ENCODE assay signal across 16 cellular contexts in the genomic region with DNA sequence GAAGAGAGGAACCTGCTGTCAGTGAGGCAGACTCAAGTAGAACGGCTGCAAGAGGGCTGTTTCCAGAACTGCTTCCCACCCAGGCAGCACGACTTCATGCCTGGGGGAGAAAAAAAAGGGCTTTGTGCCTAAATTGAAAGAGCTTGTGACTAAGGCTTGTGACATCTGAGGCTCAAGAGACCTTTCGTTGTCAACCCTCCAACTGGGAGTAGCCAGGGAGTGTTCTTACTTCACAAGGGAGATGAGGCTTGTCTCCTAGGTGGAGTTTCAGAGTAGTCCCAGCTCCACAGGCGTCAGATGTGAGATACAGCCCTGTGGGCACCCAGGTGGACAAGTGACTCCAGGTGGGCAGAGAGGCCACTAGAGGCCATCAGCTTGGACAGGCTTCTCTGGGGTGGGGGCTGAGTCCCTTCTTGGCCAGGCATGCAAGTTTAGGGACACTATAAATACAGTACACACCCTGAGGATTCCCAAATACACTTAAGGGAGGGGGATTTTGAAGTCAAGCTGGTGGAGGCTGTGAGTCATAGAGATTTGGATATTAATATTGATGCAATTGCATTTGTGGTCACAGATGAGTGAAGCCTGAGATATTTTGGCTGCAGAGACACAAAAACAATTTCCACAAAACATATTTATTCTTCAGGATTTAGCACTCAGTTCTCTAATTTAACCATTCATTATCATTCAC. TPM values are rescaled to one million over a fixed set of nuclear protein-coding genes. Genes with fewer than 3 reads are reported as not detected.
DNase-seq lines count a peak whose midpoint lies in the region; TF ChIP-seq lines count a peak whose summit lies in the region.
"Had no signal": no experiment of that assay in that cellular context is flagged by ENCODE, and none has a peak within 500 bp of the region (broad histone marks: within the 10 kb centered on the region; RNA-seq: fewer than 3 reads in every experiment).

No MANE protein-coding gene starts in this region.

- no peaks in the 10 kb centered on the region for H3K27me3 ChIP-seq in PC-9 (ENCODE audit: insufficient read depth, low read depth)
- H3K27me3 ChIP-seq in neuronal stem cell (ENCODE audit: control insufficient read depth in 3 of 3, insufficient read depth in 3 of 3, low read depth in 1 of 3, low read length in 3 of 3): peaks cover 0 to 33% (median 0%) of the 10 kb centered on the region in 3 experiments
- no peaks in the 10 kb centered on the region for H3K27me3 ChIP-seq in dorsolateral prefrontal cortex
- no peaks in the 10 kb centered on the region for H3K27me3 ChIP-seq in stomach
- H3K27me3 ChIP-seq: upper lobe of left lung had no signal

- H3K4ac ChIP-seq in neuronal stem cell (ENCODE audit: low read length): no peak overlapping the region

- no peaks in the 10 kb centered on the region; the same call in 1 of the 2 replicates for H3K9me3 ChIP-seq in PC-9 (ENCODE audit: insufficient read depth, low read depth)
- H3K9me3 ChIP-seq in neuronal stem cell (replicated peaks in 1 of 2; ENCODE audit: control insufficient read depth in 2 of 2, insufficient read depth in 1 of 2, low read depth in 1 of 2, low read length in 2 of 2): peaks cover 0 to 1% of the 10 kb centered on the region in 2 donors
- no peaks in the 10 kb centered on the region for H3K9me3 ChIP-seq in stomach
- H3K9me3 ChIP-seq: upper lobe of left lung had no signal

- no peak overlapping the region for H4K8ac ChIP-seq in neuronal stem cell (ENCODE audit: low read depth, low read length)

- H3K36me3 ChIP-seq in PC-9 (ENCODE audit: low read depth): no peaks in the 10 kb centered on the region
- no peaks in the 10 kb centered on the region for H3K36me3 ChIP-seq in neuronal stem cell (replicated peaks in 1 of 2; ENCODE audit: control insufficient read depth in 2 of 2, insufficient read depth in 2 of 2, low read length in 2 of 2)
- no peaks in the 10 kb centered on the region for H3K36me3 ChIP-seq in stomach
- H3K36me3 ChIP-seq: upper lobe of left lung had no signal

- TF ChIP-seq EP300 in stomach (IDR thresholded peaks at IDR 0.05): no peak

- H3K4me3 ChIP-seq in PC-9 (no peak overlapping the region; the same call in 1 of the 2 replicates), neuronal stem cell (ENCODE audit: low read length in 2 of 2) (no peak overlapping the region), dorsolateral prefrontal cortex (no peak overlapping the region), stomach (no peak overlapping the region)
- H3K4me3 ChIP-seq: upper lobe of left lung had no signal

- intact Hi-C loops in PC-9 (cut with micrococcal nuclease; ENCODE audit: unreplicated experiment) (loop anchor here (2.0 kb wide), 1 partner anchor 39 kb away; a partner anchor contains a TSS), dorsolateral prefrontal cortex (cut with DNase I) (no loop called here), stomach (cut with DNase I; ENCODE audit: low total_unique reads) (no loop called here)

- TF ChIP-seq POLR2A in stomach (IDR thresholded peaks at IDR 0.05): no peak

- peak overlapping the region; percentile 68 for H3K27ac ChIP-seq in PC-9
- no peak overlapping the region for H3K27ac ChIP-seq in neuronal stem cell (replicated peaks; ENCODE audit: low read length)
- H3K27ac ChIP-seq in dorsolateral prefrontal cortex: no peak overlapping the region
- H3K27ac ChIP-seq in stomach: no peak overlapping the region
- H3K27ac ChIP-seq: C4-2B had no signal

- H3K23ac ChIP-seq in neuronal stem cell (ENCODE audit: low read depth, low read length, poor library complexity): no peak overlapping the region

- POLR2A ChIA-PET in PC-9 (lab: Charles Lee; ENCODE audit: unreplicated experiment): interaction anchor here (0.6 kb wide), 1 partner anchor 261 kb away, joined by 3 read pairs; no protein-coding TSS in a partner anchor

- BruUV-seq in PC-9 (replicated peaks; lab: Mats Ljungman, UMichigan): no TSS peak

- H3K9ac ChIP-seq in neuronal stem cell (ENCODE audit: low read depth, low read length, poor library complexity): no peak overlapping the region

- H2BK12ac ChIP-seq in neuronal stem cell (ENCODE audit: low read length): no peak overlapping the region

- H3K79me2 ChIP-seq in PC-9 (ENCODE audit: low read depth): no peaks in the 10 kb centered on the region

- H2AFZ ChIP-seq in PC-9: peak overlapping the region; percentile 50; the same call in 1 of the 2 replicates
- peak overlapping the region; percentile 29 for H2AFZ ChIP-seq in neuronal stem cell (ENCODE audit: low read length)

- peak; percentile 74 for DNase-seq in EH (ENCODE audit: low read depth)
- peak; percentile 55 to 87 for DNase-seq in PC-9
- peak; percentile 38 for DNase-seq in fibroblast of peridontal ligament (ENCODE audit: extremely low read depth)
- DNase-seq in neuronal stem cell (ENCODE audit: low spot score): no peak
- no peak for DNase-seq in iPS-NIHi11 (ENCODE audit: low spot score)
- DNase-seq in dorsolateral prefrontal cortex: no peak
- no peak for DNase-seq in stomach
- DNase-seq in SW 1271 (lab: John Stamatoyannopoulos, UW): no peak
- DNase-seq: activated CD4-positive, alpha-beta memory T cell treated with anti-CD3 and anti-CD28 coated beads, Interleukin-2, amount 10 ng/mL, durations not matched to agents 7 days and 5 days; activated naive CD4-positive, alpha-beta T cell treated with anti-CD3 and anti-CD28 coated beads, Interleukin-2, amount 10 ng/mL, durations not matched to agents 7 days and 5 days; cortex of kidney; hippocampal formation; NCI-H2081 treated with DMSO at 0.1 percent for 48 hours; T-helper 2 cell; upper lobe of left lung had no signal

- no peaks in the 10 kb centered on the region for H3K79me1 ChIP-seq in neuronal stem cell (ENCODE audit: low read depth, low read length)

- H3F3A ChIP-seq in PC-9 (ENCODE audit: insufficient read depth, low read depth): peaks cover 33% of the 10 kb centered on the region

- H3K4me1 ChIP-seq in PC-9 (replicated peaks; ENCODE audit: insufficient read depth): peaks cover 44% of the 10 kb centered on the region
- H3K4me1 ChIP-seq in neuronal stem cell (ENCODE audit: control insufficient read depth in 2 of 2, insufficient read depth in 1 of 2, low read depth in 1 of 2, low read length in 2 of 2): peaks cover 0 to 10% of the 10 kb centered on the region in 2 donors
- peaks cover 0 to 7% (median 0%) of the 10 kb centered on the region in 4 donors for H3K4me1 ChIP-seq in stomach

- TF ChIP-seq CTCF in PC-9 (conservative IDR thresholded peaks at IDR 0.05): no peak
- no peak for TF ChIP-seq CTCF in dorsolateral prefrontal cortex (IDR thresholded peaks at IDR 0.05 in 54 of 56, conservative IDR thresholded peaks at IDR 0.05 in 2 of 56; ENCODE audit: low read depth in 1 of 56, partially characterized antibody in 56 of 56)
- no peak for TF ChIP-seq CTCF in stomach (IDR thresholded peaks at IDR 0.05)

- no peak overlapping the region for H3K14ac ChIP-seq in neuronal stem cell (ENCODE audit: low read length)

- H2BK120ac ChIP-seq in neuronal stem cell (ENCODE audit: low read depth, low read length): no peak overlapping the region

- no peak overlapping the region for H2BK5ac ChIP-seq in neuronal stem cell (ENCODE audit: low read length)

- no peak overlapping the region for H2BK15ac ChIP-seq in neuronal stem cell (ENCODE audit: low read length)

- H3K9me2 ChIP-seq in PC-9 (ENCODE audit: insufficient read depth): no peaks in the 10 kb centered on the region

- H3K4me2 ChIP-seq in PC-9 (peak overlapping the region; percentile 71), neuronal stem cell (ENCODE audit: insufficient read depth, low read length, poor library complexity, severe bottlenecking) (no peak overlapping the region)

- H2AK5ac ChIP-seq in neuronal stem cell (ENCODE audit: low read depth, low read length): no peak overlapping the region

- H4K91ac ChIP-seq in neuronal stem cell (ENCODE audit: low read depth, low read length, poor library complexity): no peak overlapping the region

- H4K20me1 ChIP-seq in PC-9 (ENCODE audit: insufficient read depth): no peaks in the 10 kb centered on the region

- no CpG with 5 or more reads among the region's 4 CpGs for WGBS in neuronal stem cell (ENCODE audit: extremely low coverage in 2 of 2, insufficient read length in 2 of 2, insufficient replicate concordance in 1 of 2), 2 donors
- WGBS in stomach, 5 donors: 53 to 67% (median 63%) methylated on average over 3 to 4 of the region's 4 CpGs

- H3K18ac ChIP-seq in neuronal stem cell (ENCODE audit: low read length): peak overlapping the region; percentile 52

- CTCF ChIA-PET in PC-9 (lab: Charles Lee): no interaction called here

RNA-seq across cellular contexts. Expression of a gene that starts 40.1 kb away (rescaled TPM):
- total RNA-seq in PC-9 (2021) (31.7 and 36.5 TPM in 2 replicates), dorsolateral prefrontal cortex (10 to 100 TPM; 30.8 to 54.7 (median 39.4) TPM), stomach (10 to 100 TPM; 12.7 to 96.9 (median 57.1) TPM)
- polyA plus RNA-seq in neuronal stem cell (2013, experiment 1 of 2): 5.9 TPM
- 5.7 TPM for polyA plus RNA-seq in neuronal stem cell (2013, experiment 2 of 2)
- 10 to 100 TPM in 2 of 3 donors, 1 to 10 TPM in 1; 9.7 to 22.8 (median 22.7) TPM for polyA plus RNA-seq in stomach

Comparison
In these comparisons a context has a peak if more than half of its experiments do, and no peak if none do; other contexts are left out.
1. DNase-seq: peak in EH (single experiment), PC-9 (2 of 2) and fibroblast of peridontal ligament (single experiment); none in neuronal stem cell (single experiment), iPS-NIHi11 (single experiment), dorsolateral prefrontal cortex (0 of 10), stomach (single experiment) and SW 1271 (0 of 2).